ENCODE assay signal across 12 cellular contexts in genomic region chr6:36717231-36717825, GRCh38. TPM values are rescaled to one million over a fixed set of nuclear protein-coding genes. Genes with fewer than 3 reads are reported as not detected.
"Had no signal": no experiment of that assay in that cellular context is flagged by ENCODE, and none has a peak within 500 bp of the region (broad histone marks: within the 10 kb centered on the region; RNA-seq: fewer than 3 reads in every experiment).

No MANE protein-coding gene starts in this region.

- H3K4me3 ChIP-seq: stomach, thoracic aorta had no signal

- H3K9me3 ChIP-seq: stomach, thoracic aorta had no signal

- ATAC-seq: activated CD8-positive, alpha-beta T cell treated with anti-CD3 and anti-CD28 coated beads for 36 hours; activated naive CD4-positive, alpha-beta T cell treated with anti-CD3 and anti-CD28 coated beads, Interleukin-2, amount 50 U/mL, for 72 hours; naive thymus-derived CD4-positive, alpha-beta T cell had no signal

- H3K36me3 ChIP-seq: stomach, thoracic aorta had no signal

- H3K4me1 ChIP-seq: stomach had no signal

- H3K27me3 ChIP-seq: stomach had no signal

- H3K27ac ChIP-seq: stomach, thoracic aorta had no signal

- DNase-seq: activated CD4-positive, alpha-beta T cell treated with anti-CD3 and anti-CD28 coated beads for 1 hour; activated CD8-positive, alpha-beta memory T cell treated with anti-CD3 and anti-CD28 coated beads, Interleukin-2, amount 50 U/mL, for 4 hours; activated CD8-positive, alpha-beta T cell treated with anti-CD3 and anti-CD28 coated beads for 36 hours; cerebellar nuclear complex; dermis blood vessel endothelial cell; naive thymus-derived CD4-positive, alpha-beta T cell; stimulated activated CD4-positive, alpha-beta T cell treated with anti-CD3 and anti-CD28 coated beads, Interleukin-2, amount 100 ng/mL, for 48 hours; stimulated activated CD8-positive, alpha-beta memory T cell treated with anti-CD3 and anti-CD28 coated beads, Interleukin-4, amount 100 ng/mL, for 48 hours; stomach had no signal

RNA-seq across cellular contexts. Expression of gene RAB44, which starts 19.7 kb away (rescaled TPM):
- total RNA-seq: pulmonary artery endothelial cell had no signal
